8 cellular contexts compared by ENCODE assay signal in the genomic region with DNA sequence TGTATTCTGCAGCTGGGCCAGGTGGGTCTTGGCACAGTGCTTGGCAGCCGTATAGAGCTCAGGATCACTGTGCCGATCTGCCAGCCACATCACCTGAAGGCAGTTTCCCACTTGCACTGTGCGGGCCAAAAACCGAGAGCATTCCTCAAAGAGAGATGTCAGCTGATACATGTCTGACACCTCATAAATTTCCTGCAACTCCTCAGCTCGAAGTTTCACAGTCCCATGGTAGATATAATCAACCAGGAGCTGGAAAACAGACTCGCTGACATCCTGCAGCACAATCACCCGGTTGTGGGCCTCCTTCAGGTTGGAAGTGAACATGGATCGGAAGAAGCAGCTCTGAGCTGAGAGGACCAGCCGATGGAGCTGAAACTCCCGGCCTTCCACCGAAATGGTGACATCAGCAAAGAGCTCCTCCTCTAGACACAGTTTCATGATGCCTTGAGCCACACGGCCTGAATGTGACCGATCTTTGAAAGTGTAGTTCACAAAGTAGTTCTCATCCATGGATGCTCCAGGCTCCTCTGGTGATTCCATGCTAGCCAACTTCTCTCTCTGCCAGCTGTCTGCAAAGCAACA. TPM values are rescaled to one million over a fixed set of nuclear protein-coding genes. Genes with fewer than 3 reads are reported as not detected.
A peak's percentile ranks its signal among the peaks of the same experiment; 100 is the strongest.
DNase-seq lines count a peak whose midpoint lies in the region; ATAC-seq, FAIRE-seq and TF ChIP-seq lines count a peak whose summit lies in the region.

No MANE protein-coding gene starts in this region.

- intact Hi-C loops in K562 (cut with micrococcal nuclease): no loop called here

- peak; percentile 48 for FAIRE-seq in K562 (lab: Jason Lieb, UNC)

- H3K4me2 ChIP-seq in K562 (ENCODE audit: insufficient read depth, low read length): peak overlapping the region; percentile 99

- WGBS in K562 (ENCODE audit: insufficient coverage, low coverage, missing lambda C conversion rate): 17% methylated on average over 13 of the region's 13 CpGs

- H3K27ac ChIP-seq in AG04450 (ENCODE audit: low read depth, low read length): no peak overlapping the region
- no peak overlapping the region for H3K27ac ChIP-seq in HUES6 (ENCODE audit: low read depth, low read length)
- H3K27ac ChIP-seq in K562 (ENCODE audit: extremely low read depth, low read depth, low read length): no peak overlapping the region; the same call in 2 of the 3 replicates

- H3K79me2 ChIP-seq in K562 (ENCODE audit: control insufficient read depth, insufficient read depth, low read length): peaks cover 46% of the 10 kb centered on the region

- CTCF ChIA-PET in AG04450 (lab: Charles Lee) (interaction anchor here (1.0 to 2.6 kb wide), 3 partner anchors 40 to 204 kb away, joined by 3 to 6 read pairs (median 3); no protein-coding TSS in a partner anchor), K562 (lab: Yijun Ruan, JAX; ENCODE audit: low intra/inter-chr PET ratio) (no interaction called here)

- no peaks in the 10 kb centered on the region for H3K9me1 ChIP-seq in K562 (ENCODE audit: control insufficient read depth, insufficient read depth, low read length)

- no peak for TF ChIP-seq RAD21 in K562 (CRISPR knock-in tag; conservative IDR thresholded peaks at IDR 0.05 in 1 of 2, IDR thresholded peaks at IDR 0.05 in 1 of 2)

- H3K4me3 ChIP-seq in AG04450 (ENCODE audit: low read depth, low read length): peak overlapping the region; percentile 95
- peak overlapping the region; percentile 99 for H3K4me3 ChIP-seq in HUES6 (ENCODE audit: low read depth, low read length)
- H3K4me3 ChIP-seq in K562: peak overlapping the region; percentile 97

- no peak for DNase-seq in AG04450 (ENCODE audit: low read depth, low spot score)
- DNase-seq in K562 (ENCODE audit: extremely low read depth in 1 of 4, low spot score in 3 of 4): peak in 2 of 4 experiments; percentile 12 to 39
- no peak for DNase-seq in mesothelial cell of epicardium (ENCODE audit: low spot score in 2 of 2, unreplicated experiment in 2 of 2)
- DNase-seq in NCI-H1930 (lab: John Stamatoyannopoulos, UW): no peak
- no peak for DNase-seq in NCI-H2196 treated with DMSO at 0.1 percent for 48 hours (lab: John Stamatoyannopoulos, UW; ENCODE audit: unreplicated experiment)

- H3K4me1 Mint-ChIP-seq in mesothelial cell of epicardium: peaks cover 29% of the 10 kb centered on the region

- H3K9me3 Mint-ChIP-seq in mesothelial cell of epicardium: no peaks in the 10 kb centered on the region

- TF ChIP-seq POLR2A in K562 (conservative IDR thresholded peaks at IDR 0.05): no peak

- H3K9me3 ChIP-seq in AG04450 (ENCODE audit: control insufficient read depth, insufficient read depth, low read length): no peaks in the 10 kb centered on the region
- no peaks in the 10 kb centered on the region for H3K9me3 ChIP-seq in HUES6 (ENCODE audit: control insufficient read depth, insufficient read depth, low read depth, low read length)
- H3K9me3 ChIP-seq in K562 (replicated peaks; ENCODE audit: control insufficient read depth, insufficient read depth, low read depth, low read length): no peaks in the 10 kb centered on the region

- ATAC-seq in K562 (peak; percentile 7; the same call in 2 of the 3 replicates), GM19397 (IDR thresholded peaks at IDR 0.05; ENCODE audit: unreplicated experiment) (no peak), GM18870 (IDR thresholded peaks at IDR 0.05; ENCODE audit: unreplicated experiment) (no peak)

- peak overlapping the region; percentile 97 for H3K27ac Mint-ChIP-seq in mesothelial cell of epicardium

- no peak overlapping the region for H3K9ac ChIP-seq in HUES6 (ENCODE audit: low read length)
- peak overlapping the region; percentile 77 to 99; a peak in 3 of 4 replicates for H3K9ac ChIP-seq in K562 (ENCODE audit: insufficient read depth in 1 of 2, low read depth in 2 of 2, low read length in 2 of 2)

- no peak overlapping the region for H2AFZ ChIP-seq in K562 (ENCODE audit: low read depth, low read length)

- TF ChIP-seq CTCF in AG04450 (IDR thresholded peaks at IDR 0.05; ENCODE audit: low read depth, low read length) (no peak), K562 (IDR thresholded peaks at IDR 0.05 in 2 of 3, conservative IDR thresholded peaks at IDR 0.05 in 1 of 3; ENCODE audit: insufficient read depth in 2 of 3, low read depth in 1 of 3, low read length in 3 of 3) (no peak), mesothelial cell of epicardium (IDR thresholded peaks at IDR 0.05; ENCODE audit: unreplicated experiment) (no peak)

- POLR2A ChIA-PET in AG04450 (lab: Yijun Ruan, JAX) (interaction anchor here (0.6 to 1.0 kb wide), 2 partner anchors 8 to 11 kb away, joined by 3 to 4 read pairs; no protein-coding TSS in a partner anchor), K562 (lab: Yijun Ruan, JAX) (interaction anchor here (0.6 to 2.1 kb wide), 8 partner anchors 9 to 372 kb away, joined by 3 to 23 read pairs (median 4); a partner anchor contains a TSS)

- H3K27me3 ChIP-seq in AG04450 (ENCODE audit: control insufficient read depth, insufficient read depth, low read length) (no peaks in the 10 kb centered on the region), HUES6 (ENCODE audit: control insufficient read depth, insufficient read depth, low read length) (no peaks in the 10 kb centered on the region), K562 (ENCODE audit: control insufficient read depth in 2 of 2, insufficient read depth in 2 of 2, low read length in 2 of 2) (no peaks in the 10 kb centered on the region; a peak in 1 of 5 replicates)

- peaks cover 15% of the 10 kb centered on the region for H3K36me3 Mint-ChIP-seq in mesothelial cell of epicardium

- no peak for TF ChIP-seq EP300 in K562 (IDR thresholded peaks at IDR 0.05; ENCODE audit: low read length)

- H3K4me1 ChIP-seq in HUES6 (ENCODE audit: control insufficient read depth, insufficient read depth, low read length) (peaks cover 9% of the 10 kb centered on the region), K562 (replicated peaks in 1 of 2; ENCODE audit: control insufficient read depth in 2 of 2, insufficient read depth in 2 of 2, low read length in 2 of 2) (peaks cover 13 to 14% of the 10 kb centered on the region in 2 experiments; a peak in 4 of 5 replicates)

- H3K36me3 ChIP-seq in HUES6 (ENCODE audit: control insufficient read depth, insufficient read depth, low read length): peaks cover 64% of the 10 kb centered on the region
- peaks cover 66% of the 10 kb centered on the region for H3K36me3 ChIP-seq in K562 (ENCODE audit: control insufficient read depth, insufficient read depth, low read length)

- no peaks in the 10 kb centered on the region for H4K20me1 ChIP-seq in K562 (replicated peaks; ENCODE audit: control insufficient read depth, insufficient read depth, low read length)

- peak overlapping the region; percentile 97 for H3K4me3 Mint-ChIP-seq in mesothelial cell of epicardium

- no peaks in the 10 kb centered on the region for H3K27me3 Mint-ChIP-seq in mesothelial cell of epicardium (ENCODE audit: low read depth)

- in situ Hi-C loops in K562 (cut with MboI): no loop called here

- BruUV-seq in K562 (replicated peaks; lab: Mats Ljungman, UMichigan): no TSS peak

RNA-seq across cellular contexts. Expression of a gene that starts 1.2 kb away (rescaled TPM):
- polyA plus RNA-seq in AG04450 (2011; rRNA removed) (19.5 and 20.0 TPM in 2 replicates), K562 (2011; rRNA removed) (16.9 and 18.2 TPM in 2 replicates), K562 (2014; fragmentation: Illumina TruSeq; extraction: Trizol) (13.0 and 13.1 TPM in 2 replicates), K562 (2014; fragmentation: Nextera tagmentation; extraction: Ambion mirVana) (10 to 100 TPM; 30.1 to 33.9 TPM), K562 (2014; rRNA removed) (7.0 and 10.1 TPM in 2 replicates)
- 28.3 and 30.4 TPM in 2 replicates for polyA minus RNA-seq in AG04450 (2011; rRNA and poly(A)+ RNA removed)
- total RNA-seq in K562 (2011; cell fraction: chromatin; rRNA removed; ENCODE audit: low replicate concordance): 9.0 and 15.8 TPM in 2 replicates
- 11.7 and 13.2 TPM in 2 replicates for total RNA-seq in K562 (2011; cell fraction: nucleolus; rRNA removed)
- total RNA-seq in K562 (2011; cell fraction: nucleoplasm; rRNA removed): 11.6 and 13.4 TPM in 2 replicates
- total RNA-seq in K562 (2014; rRNA removed) (9.1 and 11.2 TPM in 2 replicates), K562 (2014; rRNA removed; fragmentation: Illumina TruSeq; extraction: Trizol) (13.6 TPM in 2 replicates), K562 (2015; rRNA removed; fragmentation: Illumina TruSeq; extraction: Trizol) (13.3 and 13.6 TPM in 2 replicates), K562 (2021) (11.0 and 12.9 TPM in 2 replicates), mesothelial cell of epicardium (15.1 to 15.9 TPM (median 15.7 TPM) in 3 replicates)
- polyA plus RNA-seq in K562 (2011; cell fraction: cytosol; rRNA removed): 16.9 and 19.8 TPM in 2 replicates
- polyA plus RNA-seq in K562 (2011; cell fraction: nucleus; rRNA removed): 6.6 and 9.4 TPM in 2 replicates
- polyA plus RNA-seq in K562 (2012): 9.4 and 13.6 TPM in 2 replicates
- 21.9 and 23.1 TPM in 2 replicates for polyA minus RNA-seq in K562 (2011; rRNA and poly(A)+ RNA removed)
- 8.3 and 9.2 TPM in 2 replicates for polyA minus RNA-seq in K562 (2011; cell fraction: cytosol; rRNA and poly(A)+ RNA removed)
- polyA minus RNA-seq in K562 (2011; cell fraction: nucleus; rRNA and poly(A)+ RNA removed): 5.4 and 10.0 TPM in 2 replicates

RNA-seq across cellular contexts. Expression of a gene that starts 1.3 kb away (rescaled TPM):
- 103 and 106 TPM in 2 replicates for polyA plus RNA-seq in AG04450 (2011; rRNA removed)
- 47.1 and 49.9 TPM in 2 replicates for polyA minus RNA-seq in AG04450 (2011; rRNA and poly(A)+ RNA removed)
- total RNA-seq in K562 (2011; cell fraction: chromatin; rRNA removed; ENCODE audit: low replicate concordance): 228 and 279 TPM in 2 replicates
- total RNA-seq in K562 (2011; cell fraction: nucleolus; rRNA removed): 212 and 223 TPM in 2 replicates
- 239 and 241 TPM in 2 replicates for total RNA-seq in K562 (2011; cell fraction: nucleoplasm; rRNA removed)
- 203 and 207 TPM in 2 replicates for total RNA-seq in K562 (2014; rRNA removed)
- total RNA-seq in K562 (2014; rRNA removed; fragmentation: Illumina TruSeq; extraction: Trizol): 191 and 192 TPM in 2 replicates
- total RNA-seq in K562 (2015; rRNA removed; fragmentation: Illumina TruSeq; extraction: Trizol): 190 and 191 TPM in 2 replicates
- total RNA-seq in K562 (2021): 229 and 238 TPM in 2 replicates
- polyA plus RNA-seq in K562 (2011; rRNA removed): 302 and 343 TPM in 2 replicates
- polyA plus RNA-seq in K562 (2011; cell fraction: cytosol; rRNA removed): 353 and 764 TPM in 2 replicates
- 319 and 323 TPM in 2 replicates for polyA plus RNA-seq in K562 (2011; cell fraction: nucleus; rRNA removed)
- polyA plus RNA-seq in K562 (2012): 137 and 179 TPM in 2 replicates
- 194 and 197 TPM in 2 replicates for polyA plus RNA-seq in K562 (2014; fragmentation: Illumina TruSeq; extraction: Trizol)
- polyA plus RNA-seq in K562 (2014; fragmentation: Nextera tagmentation; extraction: Ambion mirVana): 10 to 100 TPM; 38.7 to 82.3 TPM
- 341 and 353 TPM in 2 replicates for polyA plus RNA-seq in K562 (2014; rRNA removed)
- 180 and 229 TPM in 2 replicates for polyA minus RNA-seq in K562 (2011; rRNA and poly(A)+ RNA removed)
- polyA minus RNA-seq in K562 (2011; cell fraction: cytosol; rRNA and poly(A)+ RNA removed): 60.6 and 66.6 TPM in 2 replicates
- 57.1 and 90.0 TPM in 2 replicates for polyA minus RNA-seq in K562 (2011; cell fraction: nucleus; rRNA and poly(A)+ RNA removed)
- 93.4 to 96.6 TPM (median 96.5 TPM) in 3 replicates for total RNA-seq in mesothelial cell of epicardium

RNA-seq across cellular contexts. Expression of a gene that starts 8.9 kb away (rescaled TPM):
- polyA plus RNA-seq in AG04450 (2011; rRNA removed): not detected in 2 replicates
- not detected in 2 replicates for polyA minus RNA-seq in AG04450 (2011; rRNA and poly(A)+ RNA removed)
- 0.49 and 0.51 TPM in 2 replicates for total RNA-seq in K562 (2011; cell fraction: chromatin; rRNA removed; ENCODE audit: low replicate concordance)
- 0.26 and 0.50 TPM in 2 replicates for total RNA-seq in K562 (2011; cell fraction: nucleolus; rRNA removed)
- 0.61 TPM in 1 of 2 replicates, not detected in the other for total RNA-seq in K562 (2011; cell fraction: nucleoplasm; rRNA removed)
- 0.14 TPM in 1 of 2 replicates, not detected in the other for total RNA-seq in K562 (2014; rRNA removed)
- total RNA-seq in K562 (2014; rRNA removed; fragmentation: Illumina TruSeq; extraction: Trizol): not detected in 2 replicates
- not detected in 2 replicates for total RNA-seq in K562 (2015; rRNA removed; fragmentation: Illumina TruSeq; extraction: Trizol)
- total RNA-seq in K562 (2021): not detected in 2 replicates
- not detected in 2 replicates for polyA plus RNA-seq in K562 (2011; rRNA removed)
- polyA plus RNA-seq in K562 (2011; cell fraction: cytosol; rRNA removed): not detected in 2 replicates
- 0.51 TPM in 1 of 2 replicates, not detected in the other for polyA plus RNA-seq in K562 (2011; cell fraction: nucleus; rRNA removed)
- polyA plus RNA-seq in K562 (2012): not detected in 2 replicates
- not detected in 2 replicates for polyA plus RNA-seq in K562 (2014; fragmentation: Illumina TruSeq; extraction: Trizol)
- polyA plus RNA-seq in K562 (2014; fragmentation: Nextera tagmentation; extraction: Ambion mirVana): not detected
- 0.05 TPM in 1 of 2 replicates, not detected in the other for polyA plus RNA-seq in K562 (2014; rRNA removed)
- polyA minus RNA-seq in K562 (2011; rRNA and poly(A)+ RNA removed): 0.14 TPM in 1 of 2 replicates, not detected in the other
- polyA minus RNA-seq in K562 (2011; cell fraction: cytosol; rRNA and poly(A)+ RNA removed): not detected in 2 replicates
- 0.13 and 0.44 TPM in 2 replicates for polyA minus RNA-seq in K562 (2011; cell fraction: nucleus; rRNA and poly(A)+ RNA removed)
- total RNA-seq in mesothelial cell of epicardium: 0.18 to 0.36 TPM (median 0.27 TPM) in 3 replicates

RNA-seq across cellular contexts. Expression of a gene that starts 12.2 kb away (rescaled TPM):
- polyA plus RNA-seq in AG04450 (2011; rRNA removed) (39.2 and 39.5 TPM in 2 replicates), K562 (2011; rRNA removed) (69.8 and 80.0 TPM in 2 replicates), K562 (2014; fragmentation: Illumina TruSeq; extraction: Trizol) (66.6 and 73.1 TPM in 2 replicates), K562 (2014; fragmentation: Nextera tagmentation; extraction: Ambion mirVana) (10 to 100 TPM; 10.4 to 16.5 TPM), K562 (2014; rRNA removed) (109 and 144 TPM in 2 replicates)
- 15.6 and 17.2 TPM in 2 replicates for polyA minus RNA-seq in AG04450 (2011; rRNA and poly(A)+ RNA removed)
- total RNA-seq in K562 (2011; cell fraction: chromatin; rRNA removed; ENCODE audit: low replicate concordance): 24.4 and 29.4 TPM in 2 replicates
- 46.2 and 48.8 TPM in 2 replicates for total RNA-seq in K562 (2011; cell fraction: nucleolus; rRNA removed)
- 40.4 and 62.1 TPM in 2 replicates for total RNA-seq in K562 (2011; cell fraction: nucleoplasm; rRNA removed)
- total RNA-seq in K562 (2014; rRNA removed) (140 and 146 TPM in 2 replicates), K562 (2014; rRNA removed; fragmentation: Illumina TruSeq; extraction: Trizol) (59.3 and 60.4 TPM in 2 replicates), K562 (2015; rRNA removed; fragmentation: Illumina TruSeq; extraction: Trizol) (61.2 and 65.3 TPM in 2 replicates), K562 (2021) (67.2 and 83.6 TPM in 2 replicates), mesothelial cell of epicardium (44.3 to 45.9 TPM (median 45.1 TPM) in 3 replicates)
- 103 and 173 TPM in 2 replicates for polyA plus RNA-seq in K562 (2011; cell fraction: cytosol; rRNA removed)
- polyA plus RNA-seq in K562 (2011; cell fraction: nucleus; rRNA removed): 29.7 and 32.6 TPM in 2 replicates
- 73.7 and 80.8 TPM in 2 replicates for polyA plus RNA-seq in K562 (2012)
- polyA minus RNA-seq in K562 (2011; rRNA and poly(A)+ RNA removed): 31.1 and 36.7 TPM in 2 replicates
- polyA minus RNA-seq in K562 (2011; cell fraction: cytosol; rRNA and poly(A)+ RNA removed): 23.8 and 30.2 TPM in 2 replicates
- polyA minus RNA-seq in K562 (2011; cell fraction: nucleus; rRNA and poly(A)+ RNA removed): 18.9 and 21.1 TPM in 2 replicates

RNA-seq across cellular contexts. Expression of a gene that starts 16.7 kb away (rescaled TPM):
- polyA plus RNA-seq in AG04450 (2011; rRNA removed) (0.14 and 0.19 TPM in 2 replicates), K562 (2011; rRNA removed) (not detected in 2 replicates), K562 (2014; fragmentation: Illumina TruSeq; extraction: Trizol) (not detected in 2 replicates), K562 (2014; fragmentation: Nextera tagmentation; extraction: Ambion mirVana) (not detected), K562 (2014; rRNA removed) (not detected in 2 replicates)
- not detected in 2 replicates for polyA minus RNA-seq in AG04450 (2011; rRNA and poly(A)+ RNA removed)
- not detected in 2 replicates for total RNA-seq in K562 (2011; cell fraction: chromatin; rRNA removed; ENCODE audit: low replicate concordance)
- not detected in 2 replicates for total RNA-seq in K562 (2011; cell fraction: nucleolus; rRNA removed)
- not detected in 2 replicates for total RNA-seq in K562 (2011; cell fraction: nucleoplasm; rRNA removed)
- total RNA-seq in K562 (2014; rRNA removed) (not detected in 2 replicates), K562 (2014; rRNA removed; fragmentation: Illumina TruSeq; extraction: Trizol) (not detected in 2 replicates), K562 (2015; rRNA removed; fragmentation: Illumina TruSeq; extraction: Trizol) (not detected in 2 replicates), K562 (2021) (not detected in 2 replicates), mesothelial cell of epicardium (4.7 to 5.6 TPM (median 4.7 TPM) in 3 replicates)
- polyA plus RNA-seq in K562 (2011; cell fraction: cytosol; rRNA removed): not detected in 2 replicates
- polyA plus RNA-seq in K562 (2011; cell fraction: nucleus; rRNA removed): not detected in 2 replicates
- not detected in 2 replicates for polyA plus RNA-seq in K562 (2012)
- polyA minus RNA-seq in K562 (2011; rRNA and poly(A)+ RNA removed): not detected in 2 replicates
- polyA minus RNA-seq in K562 (2011; cell fraction: cytosol; rRNA and poly(A)+ RNA removed): not detected in 2 replicates
- polyA minus RNA-seq in K562 (2011; cell fraction: nucleus; rRNA and poly(A)+ RNA removed): not detected in 2 replicates
